In the genomic region with DNA sequence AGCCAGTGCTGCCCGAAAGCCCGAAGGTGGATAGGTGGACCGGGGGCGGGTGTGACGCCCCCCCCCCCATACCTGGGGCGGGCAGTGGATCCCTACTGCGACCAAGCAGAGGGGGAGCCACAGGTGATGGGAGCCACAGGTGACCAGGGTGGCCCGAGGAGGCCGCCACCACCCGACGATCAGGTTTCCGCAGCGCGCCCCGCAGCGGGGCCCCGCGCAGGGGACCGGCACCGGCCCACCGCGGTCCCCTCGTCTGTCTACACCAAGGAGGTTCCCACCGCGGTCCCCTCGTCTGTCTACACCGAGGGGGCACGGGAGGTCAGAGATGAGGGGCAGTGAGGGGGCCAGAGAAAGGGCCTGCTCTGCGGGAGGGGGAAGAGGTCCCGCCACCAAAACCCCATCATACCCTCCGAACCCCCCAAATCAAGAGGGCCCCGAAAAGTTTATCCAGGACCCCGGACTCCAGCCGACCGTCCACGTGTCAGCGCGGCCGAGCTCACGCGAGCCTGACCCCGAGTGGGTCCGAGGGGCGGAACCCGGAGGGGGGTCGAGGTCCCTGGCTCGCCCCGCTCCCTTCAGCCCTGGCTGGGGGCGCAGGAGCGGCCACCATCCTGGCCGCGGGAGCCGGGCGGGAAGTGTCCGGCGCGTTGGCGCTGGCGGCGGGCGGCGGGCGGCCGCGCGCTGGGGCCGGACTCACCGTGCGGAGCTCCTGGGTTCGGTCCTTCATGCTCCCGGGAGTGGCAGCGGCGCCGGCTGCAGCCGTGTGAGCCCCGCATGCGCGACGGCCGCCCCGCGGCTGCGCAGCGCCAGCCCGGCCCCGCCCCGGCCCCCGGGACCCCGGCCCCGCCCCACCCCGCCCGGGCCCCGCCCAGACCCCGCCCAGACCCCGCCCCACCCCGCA, we compare ENCODE assay signal across 8 cellular contexts. TPM values are rescaled to one million over a fixed set of nuclear protein-coding genes. Genes with fewer than 3 reads are reported as not detected.
DNase-seq lines count a peak whose midpoint lies in the region; ATAC-seq, FAIRE-seq and TF ChIP-seq lines count a peak whose summit lies in the region.

A gene (minus strand): TSS at position 765 of the 901 bp plus-strand sequence. CDS start 38 bp downstream, at position 727.

- no peak within 1 kb of the TSS for H3K27ac ChIP-seq in liver (ENCODE audit: low read depth in 1 of 2, low read length in 2 of 2)

- H3K4me1 ChIP-seq in liver (ENCODE audit: control insufficient read depth in 4 of 4, insufficient read depth in 4 of 4, low read length in 3 of 4) = peaks cover 12 to 31% (median 20%) of the 10 kb centered on the region in 4 donors

- peak; percentile 24; the same call in 1 of the 2 replicates for TF ChIP-seq POLR2A in GM12892 (IDR thresholded peaks at IDR 0.05; ENCODE audit: low read depth, low read length)

- peaks cover 4% of the 10 kb centered on the region for H3K36me3 Mint-ChIP-seq in activated CD4-positive, alpha-beta T cell treated with anti-CD3 and anti-CD28 coated beads, Interleukin-2, amount 10 ng/mL, durations not matched to agents 24 days and 14 days (ENCODE audit: low read depth)

- peak; percentile 60 for ATAC-seq in HG02571 (IDR thresholded peaks at IDR 0.05; ENCODE audit: unreplicated experiment)

- peak within 1 kb of the TSS; percentile 92 for H3K4me3 Mint-ChIP-seq in activated CD4-positive, alpha-beta T cell treated with anti-CD3 and anti-CD28 coated beads, Interleukin-2, amount 10 ng/mL, durations not matched to agents 24 days and 14 days

- no peaks in the 10 kb centered on the region for H3K36me3 ChIP-seq in liver (ENCODE audit: control insufficient read depth in 4 of 4, insufficient read depth in 3 of 4, low read depth in 1 of 4, low read length in 3 of 4)

- no peaks in the 10 kb centered on the region for H3K9me3 ChIP-seq in liver (ENCODE audit: control insufficient read depth in 4 of 4, low read length in 3 of 4)

- no peaks in the 10 kb centered on the region for H3K27me3 ChIP-seq in liver (ENCODE audit: control insufficient read depth in 4 of 4, insufficient read depth in 4 of 4, low read length in 3 of 4)

- no peak for TF ChIP-seq CTCF in liver (IDR thresholded peaks at IDR 0.05; ENCODE audit: low read depth, low read length, missing input control)

- no peaks in the 10 kb centered on the region for H3K9me3 Mint-ChIP-seq in activated CD4-positive, alpha-beta T cell treated with anti-CD3 and anti-CD28 coated beads, Interleukin-2, amount 10 ng/mL, durations not matched to agents 24 days and 14 days

- 3% methylated on average over 96 of the region's 96 CpGs for WGBS in liver

- intact Hi-C loops in activated CD4-positive, alpha-beta T cell treated with anti-CD3 and anti-CD28 coated beads, Interleukin-2, amount 10 ng/mL, durations not matched to agents 24 days and 14 days (cut with micrococcal nuclease) = loop anchor here (1.0 to 5.0 kb wide), 4 partner anchors 19 to 197 kb away; a partner anchor contains a TSS

- H3K9ac ChIP-seq in liver (ENCODE audit: low read depth in 1 of 2, low read length in 2 of 2) = peak within 1 kb of the TSS; percentile 28 to 80

- FAIRE-seq in GM12892 (lab: Jason Lieb, UNC) = peak; percentile 30

- peak; percentile 89 for DNase-seq in GM12892 (ENCODE audit: insufficient read length)
- DNase-seq in NCI-H146 treated with DMSO at 0.1 percent for 48 hours (lab: John Stamatoyannopoulos, UW; ENCODE audit: unreplicated experiment) = peak; percentile 28
- DNase-seq in activated CD4-positive, alpha-beta T cell treated with anti-CD3 and anti-CD28 coated beads, Interleukin-2, amount 10 ng/mL, durations not matched to agents 24 days and 14 days = peak; percentile 93
- peak; percentile 57 for DNase-seq in dedifferentiated amniotic fluid mesenchymal stem cell (ENCODE audit: extremely low spot score)
- DNase-seq in stimulated activated CD4-positive, alpha-beta T cell treated with anti-CD3 and anti-CD28 coated beads, Interleukin-4, amount 100 ng/mL, for 48 hours (ENCODE audit: low read depth in 2 of 2) = peak; percentile 53 to 62
- DNase-seq in NCI-H526 treated with DMSO at 0.1 percent for 48 hours (lab: John Stamatoyannopoulos, UW) = no peak

- peaks cover 33% of the 10 kb centered on the region for H3K4me1 Mint-ChIP-seq in activated CD4-positive, alpha-beta T cell treated with anti-CD3 and anti-CD28 coated beads, Interleukin-2, amount 10 ng/mL, durations not matched to agents 24 days and 14 days

- H3K27ac Mint-ChIP-seq in activated CD4-positive, alpha-beta T cell treated with anti-CD3 and anti-CD28 coated beads, Interleukin-2, amount 10 ng/mL, durations not matched to agents 24 days and 14 days = peak within 1 kb of the TSS; percentile 91

- H3K4me3 ChIP-seq in liver (ENCODE audit: low read depth in 1 of 3, low read length in 3 of 3) = peak within 1 kb of the TSS; percentile 42 to 90 (median 70)

- TF ChIP-seq RAD21 in liver (IDR thresholded peaks at IDR 0.05) = no peak

- peaks cover 19% of the 10 kb centered on the region for H3K27me3 Mint-ChIP-seq in activated CD4-positive, alpha-beta T cell treated with anti-CD3 and anti-CD28 coated beads, Interleukin-2, amount 10 ng/mL, durations not matched to agents 24 days and 14 days

TF ChIP-seq in liver, 16 proteins besides CTCF, POLR2A, EP300 and RAD21:
- no peak for TF ChIP-seq TAF1 (conservative IDR thresholded peaks at IDR 0.05)
- TF ChIP-seq, protein P1, sequence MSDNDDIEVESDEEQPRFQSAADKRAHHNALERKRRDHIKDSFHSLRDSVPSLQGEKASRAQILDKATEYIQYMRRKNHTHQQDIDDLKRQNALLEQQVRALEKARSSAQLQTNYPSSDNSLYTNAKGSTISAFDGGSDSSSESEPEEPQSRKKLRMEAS (IDR thresholded peaks at IDR 0.05) = no peak
- TF ChIP-seq HNF4G (IDR thresholded peaks at IDR 0.05) = no peak
- TF ChIP-seq YY1 (IDR thresholded peaks at IDR 0.05) = no peak
- no peak for TF ChIP-seq GABPA (IDR thresholded peaks at IDR 0.05 in 1 of 2, conservative IDR thresholded peaks at IDR 0.05 in 1 of 2)

RNA-seq across cellular contexts. Expression of the gene that starts here (rescaled TPM):
- polyA plus RNA-seq in GM12892 (2012; ENCODE audit: missing spikeins) = 2.4 TPM
- 19.0 and 19.4 TPM in 2 replicates for total RNA-seq in activated CD4-positive, alpha-beta T cell treated with anti-CD3 and anti-CD28 coated beads, Interleukin-2, amount 10 ng/mL, durations not matched to agents 24 days and 14 days
- 1 to 10 TPM in 1 of 2 donors, under 1 TPM in 1; 0.79 to 1.9 TPM for total RNA-seq in liver
- polyA plus RNA-seq in liver = 1 to 10 TPM in 1 of 2 donors, under 1 TPM in 1; 0.49 to 1.4 TPM
